ENCODE assay signal across 20 cellular contexts in the genomic region with DNA sequence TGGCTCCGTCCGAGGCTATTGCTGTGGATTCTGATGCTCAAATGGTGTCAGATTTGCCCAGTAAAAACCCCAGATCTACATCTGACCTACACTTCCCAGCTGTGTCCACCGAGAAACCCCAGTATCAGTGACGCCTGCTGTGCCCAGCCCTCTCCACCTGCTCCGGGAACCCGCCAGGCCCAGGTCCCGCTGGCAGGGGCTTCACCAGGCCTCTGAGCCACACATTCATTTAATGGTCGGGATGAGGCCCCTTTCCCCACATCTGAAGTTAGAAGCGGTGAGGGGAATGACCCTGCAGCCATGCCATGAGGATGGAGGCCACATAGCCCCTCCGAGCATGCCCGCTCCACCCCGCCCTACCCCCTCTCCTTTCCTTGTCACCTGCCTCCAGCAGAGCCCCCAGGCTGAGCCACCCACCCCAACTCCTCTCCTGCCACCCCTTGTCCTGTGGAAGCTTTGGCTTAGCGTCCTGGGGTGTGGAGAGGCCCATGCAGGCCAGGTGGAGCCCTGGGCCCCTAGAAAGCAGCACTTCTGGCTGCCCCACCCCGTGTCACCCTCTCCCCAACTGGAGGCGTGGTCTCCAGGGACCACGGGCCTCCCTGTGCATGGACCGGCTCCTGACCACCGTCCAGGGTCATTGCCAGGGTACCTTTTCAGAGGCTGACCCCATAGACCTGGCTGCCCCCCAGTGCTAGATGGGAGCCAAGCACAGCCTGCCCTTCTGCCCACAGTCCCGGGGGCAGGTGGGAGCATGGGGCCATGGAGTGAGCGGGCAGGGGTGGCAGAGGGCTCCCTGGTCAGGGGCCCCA. TPM values are rescaled to one million over a fixed set of nuclear protein-coding genes. Genes with fewer than 3 reads are reported as not detected.
A peak's percentile ranks its signal among the peaks of the same experiment; 100 is the strongest.
DNase-seq lines count a peak whose midpoint lies in the region; ATAC-seq and TF ChIP-seq lines count a peak whose summit lies in the region.
"Had no signal": no experiment of that assay in that cellular context is flagged by ENCODE, and none has a peak within 500 bp of the region (broad histone marks: within the 10 kb centered on the region; RNA-seq: fewer than 3 reads in every experiment).

No MANE protein-coding gene starts in this region.

- H3K27me3 Mint-ChIP-seq in activated T-helper 17 cell treated with anti-CD3 and anti-CD28 coated beads, Interleukin-2, amount 50 U/mL, for 72 hours, result no peaks in the 10 kb centered on the region
- H3K27me3 Mint-ChIP-seq in stimulated activated memory B cell treated with anti-CD40 and anti-IgM and Interleukin-4, amounts not matched to agents 10 μg/mL and 1 μg/mL and 100 μg/mL, for 72 hours, result no peaks in the 10 kb centered on the region
- no peaks in the 10 kb centered on the region for H3K27me3 Mint-ChIP-seq in immature natural killer cell (ENCODE audit: low read depth in 3 of 3)
- no peaks in the 10 kb centered on the region for H3K27me3 Mint-ChIP-seq in type B pancreatic cell
- H3K27me3 Mint-ChIP-seq: CD4-positive, CD25-positive, alpha-beta regulatory T cell had no signal

- H3K9me3 Mint-ChIP-seq in activated T-helper 17 cell treated with anti-CD3 and anti-CD28 coated beads, Interleukin-2, amount 50 U/mL, for 72 hours, result no peaks in the 10 kb centered on the region
- H3K9me3 Mint-ChIP-seq in stimulated activated memory B cell treated with anti-CD40 and anti-IgM and Interleukin-4, amounts not matched to agents 10 μg/mL and 1 μg/mL and 100 μg/mL, for 72 hours, result no peaks in the 10 kb centered on the region
- H3K9me3 Mint-ChIP-seq in immature natural killer cell (no peaks in the 10 kb centered on the region), type B pancreatic cell (no peaks in the 10 kb centered on the region)
- H3K9me3 Mint-ChIP-seq: CD4-positive, CD25-positive, alpha-beta regulatory T cell had no signal

- peaks cover 6% of the 10 kb centered on the region for H3K4me1 Mint-ChIP-seq in activated T-helper 17 cell treated with anti-CD3 and anti-CD28 coated beads, Interleukin-2, amount 50 U/mL, for 72 hours
- peaks cover 58% of the 10 kb centered on the region for H3K4me1 Mint-ChIP-seq in stimulated activated memory B cell treated with anti-CD40 and anti-IgM and Interleukin-4, amounts not matched to agents 10 μg/mL and 1 μg/mL and 100 μg/mL, for 72 hours
- H3K4me1 Mint-ChIP-seq in immature natural killer cell (peaks cover 0 to 2% of the 10 kb centered on the region in 2 donors), type B pancreatic cell (ENCODE audit: unreplicated experiment) (peaks cover 3% of the 10 kb centered on the region)

- no peak overlapping the region for H3K27ac ChIP-seq in left ventricle myocardium inferior (replicated peaks)
- H3K27ac ChIP-seq: PC-9 had no signal

- H3K27ac Mint-ChIP-seq in activated T-helper 17 cell treated with anti-CD3 and anti-CD28 coated beads, Interleukin-2, amount 50 U/mL, for 72 hours, result peak overlapping the region; percentile 46
- peak overlapping the region; percentile 17 for H3K27ac Mint-ChIP-seq in stimulated activated memory B cell treated with anti-CD40 and anti-IgM and Interleukin-4, amounts not matched to agents 10 μg/mL and 1 μg/mL and 100 μg/mL, for 72 hours
- H3K27ac Mint-ChIP-seq in immature natural killer cell (peak overlapping the region in 1 of 6 donors; percentile 28), type B pancreatic cell (no peak overlapping the region)

- H3K36me3 Mint-ChIP-seq in activated T-helper 17 cell treated with anti-CD3 and anti-CD28 coated beads, Interleukin-2, amount 50 U/mL, for 72 hours (ENCODE audit: low read depth), result peaks cover 41% of the 10 kb centered on the region
- H3K36me3 Mint-ChIP-seq in stimulated activated memory B cell treated with anti-CD40 and anti-IgM and Interleukin-4, amounts not matched to agents 10 μg/mL and 1 μg/mL and 100 μg/mL, for 72 hours, result peaks cover 35% of the 10 kb centered on the region
- no peaks in the 10 kb centered on the region for H3K36me3 Mint-ChIP-seq in immature natural killer cell
- no peaks in the 10 kb centered on the region for H3K36me3 Mint-ChIP-seq in type B pancreatic cell

- peak overlapping the region; percentile 8 for H3K9ac ChIP-seq in mucosa of stomach (ENCODE audit: low read length)

- ATAC-seq in Right ventricle myocardium superior (ENCODE audit: poor library complexity) (no peak), GM21529 (IDR thresholded peaks at IDR 0.05; ENCODE audit: unreplicated experiment) (no peak)
- ATAC-seq in activated T-helper 17 cell treated with anti-CD3 and anti-CD28 coated beads, Interleukin-2, amount 50 U/mL, for 72 hours (replicated peaks), result no peak
- no peak for ATAC-seq in stimulated activated memory B cell treated with anti-CD40 and anti-IgM and Interleukin-4, amounts not matched to agents 10 μg/mL and 1 μg/mL and 100 μg/mL, for 72 hours
- ATAC-seq: HCT116 had no signal

- H3K9me3 ChIP-seq in left ventricle myocardium inferior (replicated peaks) (no peaks in the 10 kb centered on the region), mucosa of stomach (ENCODE audit: control insufficient read depth, low read length) (no peaks in the 10 kb centered on the region)
- H3K9me3 ChIP-seq: MG63 had no signal

- DNase-seq in Right ventricle myocardium superior (peak; percentile 24), left ventricle myocardium inferior (no peak), immature natural killer cell (no peak), type B pancreatic cell (ENCODE audit: extremely low spot score, unreplicated experiment) (no peak)
- DNase-seq: Calu3; CD4-positive, CD25-positive, alpha-beta regulatory T cell; DMS53; IMR-90; Karpas-422; MG63; NCI-H1105; NCI-H1694; NCI-H510A treated with DMSO at 0.1 percent for 48 hours; NCI-H82; PC-9 had no signal

- TF ChIP-seq CTCF in left ventricle myocardium inferior (IDR thresholded peaks at IDR 0.05; ENCODE audit: borderline replicate concordance) (no peak), type B pancreatic cell (conservative IDR thresholded peaks at IDR 0.05) (no peak)

- H3K4me1 ChIP-seq in left ventricle myocardium inferior (peaks cover 10% of the 10 kb centered on the region), mucosa of stomach (ENCODE audit: control insufficient read depth, insufficient read depth, low read length) (peaks cover 20% of the 10 kb centered on the region)

- no peak overlapping the region for H3K4me3 Mint-ChIP-seq in activated T-helper 17 cell treated with anti-CD3 and anti-CD28 coated beads, Interleukin-2, amount 50 U/mL, for 72 hours
- H3K4me3 Mint-ChIP-seq in stimulated activated memory B cell treated with anti-CD40 and anti-IgM and Interleukin-4, amounts not matched to agents 10 μg/mL and 1 μg/mL and 100 μg/mL, for 72 hours, result no peak overlapping the region
- H3K4me3 Mint-ChIP-seq in immature natural killer cell (no peak overlapping the region), type B pancreatic cell (no peak overlapping the region)

- no peak overlapping the region for H3K4me3 ChIP-seq in left ventricle myocardium inferior
- H3K4me3 ChIP-seq in mucosa of stomach (ENCODE audit: low read length), result no peak overlapping the region
- H3K4me3 ChIP-seq: MG63, PC-9 had no signal

- H3K27me3 ChIP-seq in left ventricle myocardium inferior (ENCODE audit: low read depth) (peaks cover 31% of the 10 kb centered on the region), mucosa of stomach (ENCODE audit: control insufficient read depth, insufficient read depth, low read length) (peaks cover 3% of the 10 kb centered on the region)
- H3K27me3 ChIP-seq: MG63 had no signal

- intact Hi-C loops in Right ventricle myocardium superior (cut with DNase I) (no loop called here), left ventricle myocardium inferior (cut with micrococcal nuclease) (no loop called here)

- peaks cover 23% of the 10 kb centered on the region for H3K36me3 ChIP-seq in left ventricle myocardium inferior
- no peaks in the 10 kb centered on the region for H3K36me3 ChIP-seq in mucosa of stomach (ENCODE audit: control insufficient read depth, insufficient read depth, low read length)
- H3K36me3 ChIP-seq: MG63 had no signal

RNA-seq across cellular contexts. Expression of gene TNFRSF14, which starts 8.0 kb away (rescaled TPM):
- total RNA-seq in Right ventricle myocardium superior (16.0 TPM), left ventricle myocardium inferior (13.7 TPM), type B pancreatic cell (ENCODE audit: low replicate concordance) (4.2 and 8.5 TPM in 2 replicates)
- total RNA-seq in activated T-helper 17 cell treated with anti-CD3 and anti-CD28 coated beads, Interleukin-2, amount 50 U/mL, for 72 hours, result 100 to 1,000 TPM in 1 of 2 donors, 10 to 100 TPM in 1; 93.2 to 299 TPM
- 10 to 100 TPM; 62.5 to 75.1 (median 63.8) TPM for polyA plus RNA-seq in immature natural killer cell

RNA-seq across cellular contexts. Expression of gene PRXL2B, which starts 22.4 kb away (rescaled TPM):
- total RNA-seq in Right ventricle myocardium superior (9.8 TPM), left ventricle myocardium inferior (8.2 TPM), type B pancreatic cell (ENCODE audit: low replicate concordance) (33.7 and 40.3 TPM in 2 replicates)
- total RNA-seq in activated T-helper 17 cell treated with anti-CD3 and anti-CD28 coated beads, Interleukin-2, amount 50 U/mL, for 72 hours, result 10 to 100 TPM; 27.4 to 36.3 TPM
- 10 to 100 TPM; 10.0 to 17.1 (median 13.6) TPM for polyA plus RNA-seq in immature natural killer cell

RNA-seq across cellular contexts. Expression of gene HES5, which starts 34.1 kb away (rescaled TPM):
- total RNA-seq in Right ventricle myocardium superior, result 1.6 TPM
- total RNA-seq in left ventricle myocardium inferior, result 0.63 TPM
- total RNA-seq in activated T-helper 17 cell treated with anti-CD3 and anti-CD28 coated beads, Interleukin-2, amount 50 U/mL, for 72 hours, result not detected
- polyA plus RNA-seq in immature natural killer cell, result not detected
- total RNA-seq in type B pancreatic cell (ENCODE audit: low replicate concordance), result 4.5 and 5.1 TPM in 2 replicates
- total RNA-seq: Calu3; CD4-positive, CD25-positive, alpha-beta regulatory T cell; IMR-90; PC-9 had no signal
- polyA plus RNA-seq: CD4-positive, CD25-positive, alpha-beta regulatory T cell; IMR-90 had no signal

RNA-seq across cellular contexts. Expression of gene PANK4, which starts 37.8 kb away (rescaled TPM):
- total RNA-seq in Right ventricle myocardium superior, result 45.5 TPM
- 42.8 TPM for total RNA-seq in left ventricle myocardium inferior
- 10 to 100 TPM; 41.7 to 54.9 TPM for total RNA-seq in activated T-helper 17 cell treated with anti-CD3 and anti-CD28 coated beads, Interleukin-2, amount 50 U/mL, for 72 hours
- polyA plus RNA-seq in immature natural killer cell, result 10 to 100 TPM in 1 of 3 donors, 1 to 10 TPM in 2; 9.1 to 23.3 (median 9.8) TPM
- total RNA-seq in type B pancreatic cell (ENCODE audit: low replicate concordance), result 36.4 and 49.1 TPM in 2 replicates
